22 cellular contexts compared by ENCODE assay signal in the genomic region with DNA sequence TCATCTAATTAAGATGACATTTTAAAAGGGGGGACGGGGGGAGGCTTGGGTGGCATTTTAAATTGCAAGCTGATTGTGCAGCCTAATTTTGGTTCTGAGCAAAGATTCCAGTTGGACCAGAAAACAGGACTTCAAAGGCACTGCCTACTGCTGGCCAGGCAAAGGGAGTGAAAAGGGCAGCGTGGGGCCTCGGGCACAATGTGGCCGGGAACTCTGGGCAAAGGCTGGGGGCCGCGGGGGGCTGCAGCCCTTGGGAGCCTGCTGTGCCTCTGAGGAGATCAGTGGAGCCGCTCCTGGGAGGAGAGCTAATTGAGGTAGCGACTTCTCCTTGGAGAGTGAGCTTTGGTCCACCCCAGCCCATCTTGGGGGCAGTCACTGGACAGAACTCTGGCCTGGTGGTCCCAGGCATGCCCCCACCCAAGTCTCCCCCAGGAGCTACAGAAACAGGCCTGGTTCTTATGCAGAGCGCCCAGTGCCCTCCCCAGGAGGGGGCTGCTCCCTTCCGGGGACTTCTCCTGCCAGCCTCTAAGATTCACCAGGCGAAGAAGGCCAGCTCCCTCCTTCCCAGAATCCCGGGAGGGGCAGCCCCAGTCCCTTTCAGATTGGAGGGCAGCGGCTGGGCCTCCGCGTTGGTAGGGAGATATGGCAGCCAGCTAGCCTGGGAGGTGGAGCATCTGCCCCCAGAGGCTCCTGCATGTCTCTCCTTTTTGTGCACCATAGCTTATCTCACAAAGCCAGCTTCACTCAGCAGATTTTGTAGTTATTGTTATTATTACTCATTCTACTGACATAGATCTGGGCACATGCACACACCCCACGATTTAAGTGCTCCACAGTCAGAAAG.
DNase-seq lines count a peak whose midpoint lies in the region; ATAC-seq and TF ChIP-seq lines count a peak whose summit lies in the region.
"Had no signal": no experiment of that assay in that cellular context is flagged by ENCODE, and none has a peak within 500 bp of the region (broad histone marks: within the 10 kb centered on the region; RNA-seq: fewer than 3 reads in every experiment).

No MANE protein-coding gene starts in this region.

- H2AFZ ChIP-seq in osteoblast (ENCODE audit: low read length) (no peak overlapping the region), hepatocyte (no peak overlapping the region)

- peak overlapping the region; percentile 99 for H3K27ac ChIP-seq in cingulate gyrus (ENCODE audit: low read depth, low read length)
- no peak overlapping the region for H3K27ac ChIP-seq in osteoblast (ENCODE audit: low read depth, low read length)
- no peak overlapping the region for H3K27ac ChIP-seq in hepatocyte
- H3K27ac ChIP-seq: RWPE1 had no signal

- H3K4me1 ChIP-seq in osteoblast (ENCODE audit: insufficient read depth, low read length) (no peaks in the 10 kb centered on the region), hepatocyte (ENCODE audit: insufficient read depth) (no peaks in the 10 kb centered on the region)

- POLR2A ChIA-PET in activated CD4-positive, alpha-beta T cell treated with anti-CD3 and anti-CD28 coated beads for 36 hours (lab: Charles Lee) = no interaction called here

- H3K4me2 ChIP-seq in osteoblast (ENCODE audit: insufficient read depth, low read length) (no peak overlapping the region), hepatocyte (no peak overlapping the region)

- ATAC-seq in activated CD4-positive, alpha-beta T cell treated with anti-CD3 and anti-CD28 coated beads for 36 hours = no peak
- no peak for ATAC-seq in stimulated activated memory B cell treated with anti-CD40 and anti-IgM and Interleukin-4, amounts not matched to agents 10 μg/mL and 1 μg/mL and 100 μg/mL, for 72 hours
- ATAC-seq: Panc1 had no signal

- no peak overlapping the region for H3K4me3 ChIP-seq in osteoblast (ENCODE audit: insufficient read depth, low read length)
- H3K4me3 ChIP-seq in hepatocyte = no peak overlapping the region

- no peaks in the 10 kb centered on the region for H3K36me3 ChIP-seq in osteoblast (ENCODE audit: insufficient read depth, low read length)
- no peaks in the 10 kb centered on the region for H3K36me3 ChIP-seq in hepatocyte (replicated peaks; ENCODE audit: insufficient read depth, low read depth)

- no peak overlapping the region for H3K27ac Mint-ChIP-seq in activated CD4-positive, alpha-beta T cell treated with anti-CD3 and anti-CD28 coated beads for 36 hours
- no peak overlapping the region for H3K27ac Mint-ChIP-seq in stimulated activated memory B cell treated with anti-CD40 and anti-IgM and Interleukin-4, amounts not matched to agents 10 μg/mL and 1 μg/mL and 100 μg/mL, for 72 hours

- H3K4me3 Mint-ChIP-seq in activated CD4-positive, alpha-beta T cell treated with anti-CD3 and anti-CD28 coated beads for 36 hours = no peak overlapping the region
- no peak overlapping the region for H3K4me3 Mint-ChIP-seq in stimulated activated memory B cell treated with anti-CD40 and anti-IgM and Interleukin-4, amounts not matched to agents 10 μg/mL and 1 μg/mL and 100 μg/mL, for 72 hours

- TF ChIP-seq CTCF in osteoblast (IDR thresholded peaks at IDR 0.05; ENCODE audit: extremely low read depth, low read depth, low read length) = no peak
- no peak for TF ChIP-seq CTCF in hepatocyte (IDR thresholded peaks at IDR 0.05; ENCODE audit: poor library complexity)

- no peaks in the 10 kb centered on the region for H3K9me2 ChIP-seq in hepatocyte (replicated peaks; ENCODE audit: insufficient read depth)

- WGBS in hepatocyte (ENCODE audit: low lambda C conversion rate, missing lambda C conversion rate) = 78% methylated on average over 16 of the region's 16 CpGs

- DNase-seq in Ammon's horn (ENCODE audit: low spot score) = peak; percentile 61
- peak in 40 of 58 donors; percentile 17 to 92 (median 65) for DNase-seq in anterior cingulate cortex (lab: John Stamatoyannopoulos, UW)
- DNase-seq in osteoblast (ENCODE audit: insufficient read length, low spot score, missing footprints) = peak; percentile 39
- DNase-seq in activated CD4-positive, alpha-beta T cell treated with anti-CD3 and anti-CD28 coated beads for 36 hours = no peak
- DNase-seq in hepatocyte (ENCODE audit: low spot score) = no peak
- DNase-seq in ureter (ENCODE audit: low spot score) = no peak
- DNase-seq: 8988T, ACHN, DMS153, DND-41, Kasumi-1, NCI-H1105 treated with DMSO at 0.1 percent for 48 hours, NCI-H146, NCI-H1930, NCI-H2107, NCI-H510A, NCI-H69, SHP77 had no signal

- no peaks in the 10 kb centered on the region for H3K9me3 Mint-ChIP-seq in activated CD4-positive, alpha-beta T cell treated with anti-CD3 and anti-CD28 coated beads for 36 hours (ENCODE audit: low read depth)
- H3K9me3 Mint-ChIP-seq in stimulated activated memory B cell treated with anti-CD40 and anti-IgM and Interleukin-4, amounts not matched to agents 10 μg/mL and 1 μg/mL and 100 μg/mL, for 72 hours = peaks cover 3% of the 10 kb centered on the region

- H4K20me1 ChIP-seq in osteoblast (ENCODE audit: insufficient read depth, low read length) (no peaks in the 10 kb centered on the region), hepatocyte (ENCODE audit: insufficient read depth, poor library complexity, severe bottlenecking) (no peaks in the 10 kb centered on the region)

- H3K79me2 ChIP-seq in osteoblast (ENCODE audit: insufficient read depth, low read length) (no peaks in the 10 kb centered on the region), hepatocyte (no peaks in the 10 kb centered on the region)

- intact Hi-C loops in activated CD4-positive, alpha-beta T cell treated with anti-CD3 and anti-CD28 coated beads for 36 hours (cut with DNase I, micrococcal nuclease) = no loop called here

- CTCF ChIA-PET in activated CD4-positive, alpha-beta T cell treated with anti-CD3 and anti-CD28 coated beads for 36 hours (lab: Charles Lee) = interaction anchor here (6.1 kb wide), 1 partner anchor 12 kb away, joined by 30 read pairs; no protein-coding TSS in a partner anchor

- H3K27me3 ChIP-seq in osteoblast (ENCODE audit: insufficient read depth, low read length) = peaks cover 15% of the 10 kb centered on the region
- H3K27me3 ChIP-seq in hepatocyte = no peaks in the 10 kb centered on the region

- no peaks in the 10 kb centered on the region for H3K36me3 Mint-ChIP-seq in activated CD4-positive, alpha-beta T cell treated with anti-CD3 and anti-CD28 coated beads for 36 hours (ENCODE audit: low read depth)
- H3K36me3 Mint-ChIP-seq in stimulated activated memory B cell treated with anti-CD40 and anti-IgM and Interleukin-4, amounts not matched to agents 10 μg/mL and 1 μg/mL and 100 μg/mL, for 72 hours = no peaks in the 10 kb centered on the region

- H3K4me1 Mint-ChIP-seq in activated CD4-positive, alpha-beta T cell treated with anti-CD3 and anti-CD28 coated beads for 36 hours = peaks cover 5% of the 10 kb centered on the region
- H3K4me1 Mint-ChIP-seq in stimulated activated memory B cell treated with anti-CD40 and anti-IgM and Interleukin-4, amounts not matched to agents 10 μg/mL and 1 μg/mL and 100 μg/mL, for 72 hours = no peaks in the 10 kb centered on the region

- no peaks in the 10 kb centered on the region for H3K27me3 Mint-ChIP-seq in activated CD4-positive, alpha-beta T cell treated with anti-CD3 and anti-CD28 coated beads for 36 hours
- peaks cover 62% of the 10 kb centered on the region for H3K27me3 Mint-ChIP-seq in stimulated activated memory B cell treated with anti-CD40 and anti-IgM and Interleukin-4, amounts not matched to agents 10 μg/mL and 1 μg/mL and 100 μg/mL, for 72 hours

- H3K9me3 ChIP-seq in osteoblast (ENCODE audit: low read depth, low read length) (no peaks in the 10 kb centered on the region), hepatocyte (ENCODE audit: low read depth) (no peaks in the 10 kb centered on the region)

Comparison
In these comparisons a context has a peak if more than half of its experiments do, and no peak if none do; other contexts are left out.
1. DNase-seq: peak in Ammon's horn (single experiment), anterior cingulate cortex (40 of 58) and osteoblast (single experiment); none in activated CD4-positive, alpha-beta T cell treated with anti-CD3 and anti-CD28 coated beads for 36 hours (single experiment), hepatocyte (single experiment) and ureter (single experiment).